1 cellular context compared by ENCODE assay signal in the genomic region with DNA sequence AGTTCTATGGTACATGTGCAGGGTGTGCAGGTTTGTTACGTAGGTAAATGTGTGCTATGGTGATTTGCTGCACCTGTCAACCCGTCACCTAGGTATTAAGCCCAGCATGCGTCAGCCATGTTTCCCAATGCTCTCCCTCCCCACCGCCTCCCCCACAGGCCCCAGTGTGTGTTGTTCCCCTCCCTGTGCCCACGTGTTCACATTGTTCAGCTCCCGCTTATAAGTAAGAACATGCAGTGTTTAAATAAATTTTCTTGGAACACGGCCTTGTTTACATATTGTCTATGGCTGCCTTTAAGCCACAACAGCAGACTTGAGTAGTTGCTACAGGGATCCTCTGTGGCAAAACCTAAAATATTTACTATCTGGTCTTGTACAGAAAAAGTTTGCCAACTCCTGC.
TF ChIP-seq lines count a peak whose summit lies in the region.

No MANE protein-coding gene starts in this region.

TF ChIP-seq in endothelial cell of umbilical vein, 7 proteins besides CTCF, POLR2A, EP300 and RAD21 (continued from another document):
- TF ChIP-seq JUN (IDR thresholded peaks at IDR 0.05; ENCODE audit: borderline replicate concordance, insufficient read depth, insufficient read length, low read depth), result no peak
- TF ChIP-seq, protein P1, sequence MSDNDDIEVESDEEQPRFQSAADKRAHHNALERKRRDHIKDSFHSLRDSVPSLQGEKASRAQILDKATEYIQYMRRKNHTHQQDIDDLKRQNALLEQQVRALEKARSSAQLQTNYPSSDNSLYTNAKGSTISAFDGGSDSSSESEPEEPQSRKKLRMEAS (IDR thresholded peaks at IDR 0.05; ENCODE audit: insufficient read depth, insufficient read length), result no peak
